Comparison of ENCODE assay signal across 10 cellular contexts in genomic region chr19:8208710-8209110, GRCh38. TPM values are rescaled to one million over a fixed set of nuclear protein-coding genes. Genes with fewer than 3 reads are reported as not detected.
DNase-seq lines count a peak whose midpoint lies in the region; ATAC-seq and TF ChIP-seq lines count a peak whose summit lies in the region.
"Had no signal": no experiment of that assay in that cellular context is flagged by ENCODE, and none has a peak within 500 bp of the region (broad histone marks: within the 10 kb centered on the region; RNA-seq: fewer than 3 reads in every experiment).

No MANE protein-coding gene starts in this region.

- H3K36me3 ChIP-seq in DOHH2 (ENCODE audit: control insufficient read depth, low read length): no peaks in the 10 kb centered on the region
- no peaks in the 10 kb centered on the region for H3K36me3 ChIP-seq in HEK293 (ENCODE audit: control insufficient read depth in 2 of 2, insufficient read depth in 1 of 2, low read length in 2 of 2)
- H3K36me3 ChIP-seq in rectal smooth muscle tissue (ENCODE audit: control insufficient read depth, insufficient read depth, low read length): no peaks in the 10 kb centered on the region

- H3K27me3 Mint-ChIP-seq in T-helper 17 cell: no peaks in the 10 kb centered on the region
- peaks cover 9% of the 10 kb centered on the region for H3K27me3 Mint-ChIP-seq in glutamatergic neuron (ENCODE audit: unreplicated experiment)

- H3K27ac ChIP-seq in DOHH2 (ENCODE audit: low read depth, low read length): no peak overlapping the region
- no peak overlapping the region for H3K27ac ChIP-seq in HEK293 (ENCODE audit: extremely low read depth, low read depth, low read length)
- H3K27ac ChIP-seq in rectal smooth muscle tissue (ENCODE audit: low read depth, low read length): peak overlapping the region; percentile 79

- POLR2A ChIA-PET in HEK293 (lab: Yijun Ruan, JAX): interaction anchor here (0.6 kb wide), 1 partner anchor 395 kb away, joined by 5 read pairs; no protein-coding TSS in a partner anchor

- H3K4me1 ChIP-seq in DOHH2 (ENCODE audit: control insufficient read depth, low read length): peaks cover 34% of the 10 kb centered on the region
- peaks cover 3% of the 10 kb centered on the region; the same call in 1 of the 2 replicates for H3K4me1 ChIP-seq in HEK293 (ENCODE audit: control insufficient read depth, insufficient read depth, low read length)
- peaks cover 7% of the 10 kb centered on the region for H3K4me1 ChIP-seq in rectal smooth muscle tissue (ENCODE audit: control insufficient read depth, insufficient read depth, low read length)

- H3F3A ChIP-seq in DOHH2 (ENCODE audit: control insufficient read depth, insufficient read depth): peaks cover 11% of the 10 kb centered on the region

- H3K27ac Mint-ChIP-seq in T-helper 17 cell (no peak overlapping the region), glutamatergic neuron (ENCODE audit: unreplicated experiment) (no peak overlapping the region)

- DNase-seq in T-helper 17 cell (no peak), glutamatergic neuron (no peak), NCI-H526 (lab: John Stamatoyannopoulos, UW) (no peak), AG20443 (ENCODE audit: low spot score) (no peak)

- peak overlapping the region; percentile 88 for H3K4me3 Mint-ChIP-seq in T-helper 17 cell
- peak overlapping the region; percentile 75 for H3K4me3 Mint-ChIP-seq in glutamatergic neuron (ENCODE audit: unreplicated experiment)

- H3K4me3 ChIP-seq in DOHH2 (ENCODE audit: low read length) (peak overlapping the region; percentile 64), HEK293 (ENCODE audit: low read depth, low read length) (peak overlapping the region; percentile 63), rectal smooth muscle tissue (ENCODE audit: low read length) (peak overlapping the region; percentile 65)

- ATAC-seq in T-helper 17 cell: peak; percentile 0
- ATAC-seq in HG03045 (IDR thresholded peaks at IDR 0.05; ENCODE audit: unreplicated experiment): no peak

- H3K9me2 ChIP-seq in DOHH2 (replicated peaks; ENCODE audit: control insufficient read depth, low read length): no peaks in the 10 kb centered on the region

- H3K27me3 ChIP-seq in DOHH2 (ENCODE audit: control insufficient read depth, low read length) (0 out of 2 replicates have a peak, but pooled peaks cover under 1% of the 10 kb centered on the region), rectal smooth muscle tissue (ENCODE audit: control insufficient read depth, insufficient read depth, low read length) (no peaks in the 10 kb centered on the region)

- H3K36me3 Mint-ChIP-seq in T-helper 17 cell (ENCODE audit: low read depth) (peaks cover 4% of the 10 kb centered on the region), glutamatergic neuron (ENCODE audit: unreplicated experiment) (no peaks in the 10 kb centered on the region)

- H3K9me3 Mint-ChIP-seq in glutamatergic neuron (ENCODE audit: unreplicated experiment): peaks cover 7% of the 10 kb centered on the region

- TF ChIP-seq CTCF in DOHH2 (IDR thresholded peaks at IDR 0.05; ENCODE audit: low read depth, low read length, poor library complexity, severe bottlenecking): no peak
- no peak for TF ChIP-seq CTCF in HEK293 (tag by site-specific recombination; IDR thresholded peaks at IDR 0.05)
- TF ChIP-seq CTCF in glutamatergic neuron (IDR thresholded peaks at IDR 0.05; ENCODE audit: partially characterized antibody, unreplicated experiment): no peak

- H3K4me2 ChIP-seq in DOHH2 (ENCODE audit: low read length): peak overlapping the region; percentile 71

- H3K9me3 ChIP-seq in DOHH2 (ENCODE audit: control insufficient read depth, insufficient read depth, low read length): no peaks in the 10 kb centered on the region
- H3K9me3 ChIP-seq in HEK293 (ENCODE audit: control insufficient read depth, insufficient read depth, low read depth, low read length): no peaks in the 10 kb centered on the region
- H3K9me3 ChIP-seq in T-helper 17 cell (ENCODE audit: control insufficient read depth, low read length, poor library complexity, severe bottlenecking): no peaks in the 10 kb centered on the region

- peaks cover 25% of the 10 kb centered on the region for H3K79me2 ChIP-seq in DOHH2 (ENCODE audit: control insufficient read depth, low read length)

- peak overlapping the region; percentile 21 for H3K9ac ChIP-seq in rectal smooth muscle tissue (ENCODE audit: low read length)

- CTCF ChIA-PET in HEK293 (lab: Yijun Ruan, JAX): no interaction called here

- H3K4me1 Mint-ChIP-seq in T-helper 17 cell (peaks cover 18% of the 10 kb centered on the region), glutamatergic neuron (ENCODE audit: low read depth, unreplicated experiment) (peaks cover 6% of the 10 kb centered on the region)

- H4K20me1 ChIP-seq in DOHH2 (ENCODE audit: control insufficient read depth, insufficient read depth, low read depth, low read length): peaks cover 4% of the 10 kb centered on the region; the same call in 1 of the 2 replicates

TF ChIP-seq in HEK293, 187 proteins besides CTCF, POLR2A, EP300 and RAD21 (continues in another document):
- TF ChIP-seq, protein P1, sequence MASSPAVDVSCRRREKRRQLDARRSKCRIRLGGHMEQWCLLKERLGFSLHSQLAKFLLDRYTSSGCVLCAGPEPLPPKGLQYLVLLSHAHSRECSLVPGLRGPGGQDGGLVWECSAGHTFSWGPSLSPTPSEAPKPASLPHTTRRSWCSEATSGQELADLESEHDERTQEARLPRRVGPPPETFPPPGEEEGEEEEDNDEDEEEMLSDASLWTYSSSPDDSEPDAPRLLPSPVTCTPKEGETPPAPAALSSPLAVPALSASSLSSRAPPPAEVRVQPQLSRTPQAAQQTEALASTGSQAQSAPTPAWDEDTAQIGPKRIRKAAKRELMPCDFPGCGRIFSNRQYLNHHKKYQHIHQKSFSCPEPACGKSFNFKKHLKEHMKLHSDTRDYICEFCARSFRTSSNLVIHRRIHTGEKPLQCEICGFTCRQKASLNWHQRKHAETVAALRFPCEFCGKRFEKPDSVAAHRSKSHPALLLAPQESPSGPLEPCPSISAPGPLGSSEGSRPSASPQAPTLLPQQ (tag by site-specific recombination; IDR thresholded peaks at IDR 0.05): no peak
- TF ChIP-seq ZBTB7A (tag by site-specific recombination; IDR thresholded peaks at IDR 0.05; ENCODE audit: low read depth) (no peak), ZNF169 (tag by site-specific recombination; IDR thresholded peaks at IDR 0.05) (no peak), ZSCAN30 (tag by site-specific recombination; IDR thresholded peaks at IDR 0.05) (no peak)
- TF ChIP-seq, protein P2, sequence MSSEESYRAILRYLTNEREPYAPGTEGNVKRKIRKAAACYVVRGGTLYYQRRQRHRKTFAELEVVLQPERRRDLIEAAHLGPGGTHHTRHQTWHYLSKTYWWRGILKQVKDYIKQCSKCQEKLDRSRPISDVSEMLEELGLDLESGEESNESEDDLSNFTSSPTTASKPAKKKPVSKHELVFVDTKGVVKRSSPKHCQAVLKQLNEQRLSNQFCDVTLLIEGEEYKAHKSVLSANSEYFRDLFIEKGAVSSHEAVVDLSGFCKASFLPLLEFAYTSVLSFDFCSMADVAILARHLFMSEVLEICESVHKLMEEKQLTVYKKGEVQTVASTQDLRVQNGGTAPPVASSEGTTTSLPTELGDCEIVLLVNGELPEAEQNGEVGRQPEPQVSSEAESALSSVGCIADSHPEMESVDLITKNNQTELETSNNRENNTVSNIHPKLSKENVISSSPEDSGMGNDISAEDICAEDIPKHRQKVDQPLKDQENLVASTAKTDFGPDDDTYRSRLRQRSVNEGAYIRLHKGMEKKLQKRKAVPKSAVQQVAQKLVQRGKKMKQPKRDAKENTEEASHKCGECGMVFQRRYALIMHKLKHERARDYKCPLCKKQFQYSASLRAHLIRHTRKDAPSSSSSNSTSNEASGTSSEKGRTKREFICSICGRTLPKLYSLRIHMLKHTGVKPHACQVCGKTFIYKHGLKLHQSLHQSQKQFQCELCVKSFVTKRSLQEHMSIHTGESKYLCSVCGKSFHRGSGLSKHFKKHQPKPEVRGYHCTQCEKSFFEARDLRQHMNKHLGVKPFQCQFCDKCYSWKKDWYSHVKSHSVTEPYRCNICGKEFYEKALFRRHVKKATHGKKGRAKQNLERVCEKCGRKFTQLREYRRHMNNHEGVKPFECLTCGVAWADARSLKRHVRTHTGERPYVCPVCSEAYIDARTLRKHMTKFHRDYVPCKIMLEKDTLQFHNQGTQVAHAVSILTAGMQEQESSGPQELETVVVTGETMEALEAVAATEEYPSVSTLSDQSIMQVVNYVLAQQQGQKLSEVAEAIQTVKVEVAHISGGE (tag by site-specific recombination; conservative IDR thresholded peaks at IDR 0.05; ENCODE audit: low read depth): 0 out of 2 replicates have a peak, but pooled peaks have one; percentile 11

RNA-seq across cellular contexts. Expression of gene CERS4, which starts 0.5 kb away (rescaled TPM):
- total RNA-seq in T-helper 17 cell: 10 to 100 TPM; 12.2 to 22.1 TPM
- total RNA-seq in glutamatergic neuron (ENCODE audit: unreplicated experiment): 27.3 TPM

RNA-seq across cellular contexts. Expression of gene FBN3, which starts 59.3 kb away (rescaled TPM):
- not detected for total RNA-seq in T-helper 17 cell
- 18.3 TPM for total RNA-seq in glutamatergic neuron (ENCODE audit: unreplicated experiment)
- total RNA-seq: HT1080, mononuclear cell had no signal

Comparison
In these comparisons a context has a peak if more than half of its experiments do, and no peak if none do; other contexts are left out.
1. RNA of gene FBN3, which starts 59.3 kb away (total RNA-seq): 18.3 TPM in glutamatergic neuron (single experiment); not detected in T-helper 17 cell; every median in the first group is over 10 times any median in the second.
2. Peak in every context shown above with its lines, with median percentiles within 50 percentile points of each other: H3K4me3 ChIP-seq.